13 cellular contexts compared by ENCODE assay signal in genomic region chr2:241288489-241288888, GRCh38.
"Had no signal": no experiment of that assay in that cellular context is flagged by ENCODE, and none has a peak within 500 bp of the region (broad histone marks: within the 10 kb centered on the region; RNA-seq: fewer than 3 reads in every experiment).

No MANE protein-coding gene starts in this region.

- H3K4me3 ChIP-seq: pancreas, testis had no signal

- H3K4me3 Mint-ChIP-seq: activated CD4-positive, alpha-beta memory T cell treated with anti-CD3 and anti-CD28 coated beads, Interleukin-2, amount 10 ng/mL, durations not matched to agents 7 days and 5 days; mesothelial cell of epicardium; neural crest cell; stimulated activated naive CD8-positive, alpha-beta T cell treated with anti-CD3 and anti-CD28 coated beads, Interleukin-15, Interleukin-2, amounts not matched to agents 100 ng/mL and 50 ng/mL, for 24 hours had no signal

- H3K4me1 Mint-ChIP-seq: neural crest cell had no signal

- H3K9me3 ChIP-seq: pancreas, testis had no signal

- H3K9me3 Mint-ChIP-seq: activated CD4-positive, alpha-beta memory T cell treated with anti-CD3 and anti-CD28 coated beads, Interleukin-2, amount 10 ng/mL, durations not matched to agents 7 days and 5 days; mesothelial cell of epicardium; neural crest cell; stimulated activated naive CD8-positive, alpha-beta T cell treated with anti-CD3 and anti-CD28 coated beads, Interleukin-15, Interleukin-2, amounts not matched to agents 100 ng/mL and 50 ng/mL, for 24 hours had no signal

- H3K27me3 Mint-ChIP-seq: activated CD4-positive, alpha-beta memory T cell treated with anti-CD3 and anti-CD28 coated beads, Interleukin-2, amount 10 ng/mL, durations not matched to agents 7 days and 5 days; stimulated activated naive CD8-positive, alpha-beta T cell treated with anti-CD3 and anti-CD28 coated beads, Interleukin-15, Interleukin-2, amounts not matched to agents 100 ng/mL and 50 ng/mL, for 24 hours had no signal

- H3K36me3 ChIP-seq: pancreas had no signal

- H3K27me3 ChIP-seq: pancreas, testis had no signal

- H3K27ac Mint-ChIP-seq: activated CD4-positive, alpha-beta memory T cell treated with anti-CD3 and anti-CD28 coated beads, Interleukin-2, amount 10 ng/mL, durations not matched to agents 7 days and 5 days; mesothelial cell of epicardium; stimulated activated naive CD8-positive, alpha-beta T cell treated with anti-CD3 and anti-CD28 coated beads, Interleukin-15, Interleukin-2, amounts not matched to agents 100 ng/mL and 50 ng/mL, for 24 hours had no signal

- H3K27ac ChIP-seq: pancreas, testis had no signal

- DNase-seq: activated CD4-positive, alpha-beta memory T cell treated with anti-CD3 and anti-CD28 coated beads, Interleukin-2, amount 10 ng/mL, durations not matched to agents 7 days and 5 days; activated CD4-positive, alpha-beta T cell treated with anti-CD3 and anti-CD28 coated beads for 1 hour; activated CD8-positive, alpha-beta memory T cell treated with anti-CD3 and anti-CD28 coated beads, Interleukin-2, amount 50 U/mL, for 4 hours; activated naive CD4-positive, alpha-beta T cell treated with anti-CD3 and anti-CD28 coated beads, Interleukin-2, amount 50 U/mL, for 16 hours; amniotic stem cell; effector CD4-positive, alpha-beta T cell; pancreas; stimulated activated CD4-positive, alpha-beta T cell treated with anti-CD3 and anti-CD28 coated beads, Interleukin-2, amount 100 ng/mL, for 48 hours; SW 1271; testis had no signal
